Comparison of ENCODE assay signal across 11 cellular contexts in genomic region chr16:85753976-85754375, GRCh38. TPM values are rescaled to one million over a fixed set of nuclear protein-coding genes. Genes with fewer than 3 reads are reported as not detected.
A peak's percentile ranks its signal among the peaks of the same experiment; 100 is the strongest.
DNase-seq lines count a peak whose midpoint lies in the region; ATAC-seq and TF ChIP-seq lines count a peak whose summit lies in the region.
"Had no signal": no experiment of that assay in that cellular context is flagged by ENCODE, and none has a peak within 500 bp of the region (broad histone marks: within the 10 kb centered on the region; RNA-seq: fewer than 3 reads in every experiment).

No MANE protein-coding gene starts in this region.

- H3K9me3 ChIP-seq in DOHH2 (ENCODE audit: control insufficient read depth, insufficient read depth, low read length) (no peaks in the 10 kb centered on the region), Loucy (ENCODE audit: insufficient read depth, low read depth, low read length) (no peaks in the 10 kb centered on the region), SK-N-MC (ENCODE audit: low read depth, low read length) (no peaks in the 10 kb centered on the region), spleen (no peaks in the 10 kb centered on the region)
- H3K9me3 ChIP-seq: SJSA1 had no signal

- H3K27me3 Mint-ChIP-seq in nephron progenitor cell (ENCODE audit: low read depth, poor library complexity), result peaks cover 64% of the 10 kb centered on the region

- H3K27ac Mint-ChIP-seq in nephron progenitor cell, result no peak overlapping the region

- H3F3A ChIP-seq in DOHH2 (ENCODE audit: control insufficient read depth, insufficient read depth), result peaks cover 39% of the 10 kb centered on the region
- no peaks in the 10 kb centered on the region for H3F3A ChIP-seq in Loucy (ENCODE audit: low read depth)

- peak overlapping the region; percentile 82 for H3K27ac ChIP-seq in DOHH2 (ENCODE audit: low read depth, low read length)
- H3K27ac ChIP-seq in SK-N-MC, result no peak overlapping the region
- peak overlapping the region in 5 of 8 donors; percentile 85 to 92 (median 87) for H3K27ac ChIP-seq in spleen
- H3K27ac ChIP-seq: SJSA1 had no signal

- TF ChIP-seq POLR2A in spleen (IDR thresholded peaks at IDR 0.05), result no peak

- H3K9ac ChIP-seq in Loucy (ENCODE audit: low read depth, low read length, poor library complexity, severe bottlenecking) (no peak overlapping the region), SK-N-MC (ENCODE audit: insufficient read length) (no peak overlapping the region)

- H3K4me1 Mint-ChIP-seq in nephron progenitor cell, result peaks cover 38% of the 10 kb centered on the region

- H3K36me3 ChIP-seq in DOHH2 (ENCODE audit: control insufficient read depth, low read length) (no peaks in the 10 kb centered on the region), Loucy (ENCODE audit: insufficient read depth, low read length) (no peaks in the 10 kb centered on the region), SK-N-MC (ENCODE audit: insufficient read depth, low read length) (no peaks in the 10 kb centered on the region), spleen (no peaks in the 10 kb centered on the region)
- H3K36me3 ChIP-seq: SJSA1 had no signal

- H3K4me2 ChIP-seq in DOHH2 (ENCODE audit: low read length) (peak overlapping the region; percentile 82), Loucy (ENCODE audit: low read depth, low read length, poor library complexity, severe bottlenecking) (peak overlapping the region; percentile 9)

- H3K36me3 Mint-ChIP-seq in nephron progenitor cell (ENCODE audit: low read depth), result no peaks in the 10 kb centered on the region

- H2AFZ ChIP-seq in Loucy (ENCODE audit: low read length), result no peak overlapping the region

- DNase-seq in SK-N-MC (ENCODE audit: low read depth, low spot score) (no peak), spleen (no peak), sciatic nerve (ENCODE audit: low spot score) (no peak), 8988T (no peak), nephron progenitor cell (no peak)
- DNase-seq: NCI-H146, NCI-H2081 treated with DMSO at 0.1 percent for 48 hours, NCI-H526 had no signal

- H3K9me3 Mint-ChIP-seq in nephron progenitor cell, result no peaks in the 10 kb centered on the region

- no peak for TF ChIP-seq CTCF in DOHH2 (IDR thresholded peaks at IDR 0.05; ENCODE audit: low read depth, low read length, poor library complexity, severe bottlenecking)
- TF ChIP-seq CTCF in Loucy (conservative IDR thresholded peaks at IDR 0.05; ENCODE audit: low read length), result no peak
- TF ChIP-seq CTCF in spleen (IDR thresholded peaks at IDR 0.05 in 8 of 11, conservative IDR thresholded peaks at IDR 0.05 in 3 of 11), result no peak
- no peak for TF ChIP-seq CTCF in nephron progenitor cell (IDR thresholded peaks at IDR 0.05)

- peaks cover 94% of the 10 kb centered on the region for H3K4me1 ChIP-seq in DOHH2 (ENCODE audit: control insufficient read depth, low read length)
- peaks cover 8% of the 10 kb centered on the region for H3K4me1 ChIP-seq in Loucy (ENCODE audit: insufficient read depth, low read length, poor library complexity, severe bottlenecking)
- H3K4me1 ChIP-seq in spleen, result peaks cover 29 to 97% (median 82%) of the 10 kb centered on the region in 6 donors

- no peak overlapping the region for H3K4me3 Mint-ChIP-seq in nephron progenitor cell

- no peak for ATAC-seq in sciatic nerve

- WGBS in spleen, 5 donors, result 66 to 82% (median 69%) methylated on average over 6 to 7 of the region's 7 CpGs

- H3K9me2 ChIP-seq in DOHH2 (replicated peaks; ENCODE audit: control insufficient read depth, low read length) (no peaks in the 10 kb centered on the region), Loucy (replicated peaks; ENCODE audit: low read depth, low read length) (no peaks in the 10 kb centered on the region)

- H3K79me2 ChIP-seq in DOHH2 (ENCODE audit: control insufficient read depth, low read length) (no peaks in the 10 kb centered on the region), Loucy (ENCODE audit: insufficient read depth, low read length) (no peaks in the 10 kb centered on the region)

- H4K20me1 ChIP-seq in DOHH2 (ENCODE audit: control insufficient read depth, insufficient read depth, low read depth, low read length) (peaks cover 22% of the 10 kb centered on the region; the same call in 1 of the 2 replicates), Loucy (ENCODE audit: insufficient read depth, low read length, poor library complexity, severe bottlenecking) (no peaks in the 10 kb centered on the region)

- H3K4me3 ChIP-seq in DOHH2 (ENCODE audit: low read length), result peak overlapping the region; percentile 63
- no peak overlapping the region for H3K4me3 ChIP-seq in Loucy (ENCODE audit: low read length, poor library complexity, severe bottlenecking)
- H3K4me3 ChIP-seq in SK-N-MC, result 0 out of 2 replicates have a peak overlapping the region, but pooled peaks have one; percentile 25
- peak overlapping the region in 1 of 8 donors; percentile 21 for H3K4me3 ChIP-seq in spleen
- H3K4me3 ChIP-seq: SJSA1 had no signal

- H3K27me3 ChIP-seq in DOHH2 (ENCODE audit: control insufficient read depth, low read length) (peaks cover 70% of the 10 kb centered on the region), Loucy (ENCODE audit: insufficient read depth, low read length, poor library complexity, severe bottlenecking) (no peaks in the 10 kb centered on the region), spleen (replicated peaks in 1 of 7) (peaks cover 0 to 48% (median 15%) of the 10 kb centered on the region in 7 donors)
- H3K27me3 ChIP-seq: SJSA1 had no signal

- intact Hi-C loops in spleen (cut with DNase I; ENCODE audit: low total_unique reads), result no loop called here
- intact Hi-C loops in sciatic nerve (cut with DNase I), result no loop called here

RNA-seq across cellular contexts. Expression of gene C16orf74, which starts 3.1 kb away (rescaled TPM):
- total RNA-seq in spleen (10 to 100 TPM; 12.1 to 31.1 (median 14.9) TPM), sciatic nerve (1.8 TPM)
- 100 to 1,000 TPM in 1 of 3 donors, 10 to 100 TPM in 2; 38.0 to 107 (median 73.4) TPM for polyA plus RNA-seq in spleen

RNA-seq across cellular contexts. Expression of gene EMC8, which starts 45.4 kb away (rescaled TPM):
- 10 to 100 TPM; 22.6 to 43.0 (median 31.1) TPM for total RNA-seq in spleen
- polyA plus RNA-seq in spleen, result 10 to 100 TPM; 10.1 to 14.9 (median 10.6) TPM
- total RNA-seq in sciatic nerve, result 29.2 TPM

RNA-seq across cellular contexts. Expression of gene COX4I1, which starts 45.5 kb away (rescaled TPM):
- total RNA-seq in spleen (100 to 1,000 TPM; 348 to 464 (median 412) TPM), sciatic nerve (277 TPM)
- polyA plus RNA-seq in spleen, result 1,000 to 10,000 TPM in 2 of 3 donors, 100 to 1,000 TPM in 1; 904 to 1,132 (median 1,034) TPM
